In genomic region chr10:132306951-132307751, GRCh38 we compare ENCODE assay signal across 8 cellular contexts. TPM values are rescaled to one million over a fixed set of nuclear protein-coding genes. Genes with fewer than 3 reads are reported as not detected.
DNase-seq lines count a peak whose midpoint lies in the region; ATAC-seq, FAIRE-seq and TF ChIP-seq lines count a peak whose summit lies in the region.

No MANE protein-coding gene starts in this region.

- RAD21 ChIA-PET in GM12878 (lab: Charles Lee; ENCODE audit: unreplicated experiment) = interaction anchor here (0.6 kb wide), 1 partner anchor 117 kb away, joined by 3 read pairs; no protein-coding TSS in a partner anchor

- no peaks in the 10 kb centered on the region for H3K79me2 ChIP-seq in GM12878 (ENCODE audit: control insufficient read depth, insufficient read depth, low read length)

- peak; percentile 27 for ATAC-seq in HG03064 (IDR thresholded peaks at IDR 0.05; ENCODE audit: low read depth, unreplicated experiment)
- ATAC-seq in GM12878 = no peak

- FAIRE-seq in GM12878 (lab: Jason Lieb, UNC) = no peak

- in situ Hi-C loops in GM12878 (cut with MboI) (no loop called here), GM13976 (cut with MboI; ENCODE audit: low sequenced_read_pairs, unreplicated experiment) (no loop called here)

- H3K9me3 ChIP-seq in GM12878 (replicated peaks; ENCODE audit: control insufficient read depth, insufficient read depth, low read length) = no peaks in the 10 kb centered on the region; the same call in 2 of the 3 replicates

- SMC1A ChIA-PET in GM12878 (lab: Charles Lee; ENCODE audit: uncharacterized antibody, unreplicated experiment) = no interaction called here

- TF ChIP-seq POLR2A in GM12878 (IDR thresholded peaks at IDR 0.05; ENCODE audit: low read depth, low read length) = no peak

- H3K9ac ChIP-seq in GM12878 (ENCODE audit: control insufficient read depth, insufficient read depth, low read length) = no peak overlapping the region

- POLR2A ChIA-PET in GM12878 (lab: Charles Lee) = no interaction called here

- DNase-seq in NCI-H2081 (lab: John Stamatoyannopoulos, UW) (peak; percentile 37 to 65), NCI-H2081 treated with DMSO at 0.1 percent for 48 hours (lab: John Stamatoyannopoulos, UW) (no peak), SK-N-DZ (ENCODE audit: low spot score) (peak; percentile 68), GM12878 (ENCODE audit: low read depth, low spot score) (no peak), islet precursor cell (peak; percentile 69), GM13976 (ENCODE audit: low spot score) (no peak)
- DNase-seq in stimulated activated CD4-positive, alpha-beta T cell treated with anti-CD3 and anti-CD28 coated beads, Interleukin-2, amount 100 ng/mL, for 24 hours = peak; percentile 43 to 50

- H3K4me3 ChIP-seq in GM12878 = 0 out of 2 replicates have a peak overlapping the region, but pooled peaks have one; percentile 41

- H3K27ac ChIP-seq in GM12878 (ENCODE audit: control insufficient read depth, insufficient read depth) = no peak overlapping the region

- peak overlapping the region; percentile 56; the same call in 1 of the 2 replicates for H2AFZ ChIP-seq in GM12878 (ENCODE audit: control insufficient read depth, low read depth, low read length)

- TF ChIP-seq RAD21 in GM12878 (IDR thresholded peaks at IDR 0.05; ENCODE audit: insufficient read depth, low read depth, low read length) = no peak

- intact Hi-C loops in GM12878 (cut with micrococcal nuclease; ENCODE audit: unreplicated experiment) = no loop called here

- CTCF ChIA-PET in GM12878 (lab: Yijun Ruan, JAX) = no interaction called here

- H4K20me1 ChIP-seq in GM12878 (ENCODE audit: control insufficient read depth, insufficient read depth) = no peaks in the 10 kb centered on the region; the same call in none of the 2 replicates

- no peak for TF ChIP-seq EP300 in GM12878 (IDR thresholded peaks at IDR 0.05; ENCODE audit: borderline replicate concordance in 1 of 2, control insufficient read depth in 1 of 2, low read depth in 2 of 2, low read length in 2 of 2)

- 21% methylated on average over 67 of the region's 94 CpGs for WGBS in GM12878 (ENCODE audit: insufficient coverage, insufficient replicate concordance, low lambda C conversion rate, missing lambda C conversion rate)

- BruUV-seq in GM12878 (replicated peaks; lab: Mats Ljungman, UMichigan) = no TSS peak

- H3K36me3 ChIP-seq in GM12878 (ENCODE audit: control insufficient read depth in 2 of 2, insufficient read depth in 2 of 2, low read length in 1 of 2) = no peaks in the 10 kb centered on the region

- H3K4me2 ChIP-seq in GM12878 (ENCODE audit: control insufficient read depth, insufficient read depth) = peak overlapping the region; percentile 80

- no peaks in the 10 kb centered on the region for H3K4me1 ChIP-seq in GM12878 (ENCODE audit: control insufficient read depth, insufficient read depth, low read length)

- no peak for TF ChIP-seq CTCF in GM12878 (IDR thresholded peaks at IDR 0.05 in 2 of 3, conservative IDR thresholded peaks at IDR 0.05 in 1 of 3; ENCODE audit: control insufficient read depth in 2 of 3, extremely low read depth in 1 of 3, insufficient read depth in 1 of 3, low read depth in 3 of 3, low read length in 3 of 3)
- no peak for TF ChIP-seq CTCF in GM13976 (IDR thresholded peaks at IDR 0.05; ENCODE audit: borderline replicate concordance, control extremely low read depth, extremely low read depth, insufficient read depth, missing control alignments)

- peaks cover 7 to 13% of the 10 kb centered on the region in 2 experiments for H3K27me3 ChIP-seq in GM12878 (replicated peaks in 1 of 2; ENCODE audit: control insufficient read depth in 2 of 2, insufficient read depth in 2 of 2, low read length in 1 of 2)

TF ChIP-seq in GM12878, 131 proteins besides CTCF, POLR2A, EP300 and RAD21:
- TF ChIP-seq ZNF274 (IDR thresholded peaks at IDR 0.05; ENCODE audit: insufficient read depth, insufficient read length) = no peak
- TF ChIP-seq SUZ12 (IDR thresholded peaks at IDR 0.05; ENCODE audit: unreplicated experiment) = peak; percentile 63

RNA-seq across cellular contexts. Expression of gene STK32C, which starts 0.6 kb away (rescaled TPM):
- polyA plus RNA-seq in SK-N-DZ (2014; cell fraction: cytosol; rRNA removed) = 35.4 and 38.4 TPM in 2 replicates
- polyA plus RNA-seq in SK-N-DZ (2014; cell fraction: nucleus; rRNA removed) = 35.2 and 44.1 TPM in 2 replicates
- total RNA-seq in GM12878 (2013; cell fraction: nucleolus; rRNA removed) = 2.5 and 5.1 TPM in 2 replicates
- 8.4 and 10.1 TPM in 2 replicates for total RNA-seq in GM12878 (2014; rRNA removed)
- total RNA-seq in GM12878 (2014; rRNA removed; fragmentation: Illumina TruSeq; extraction: Trizol) = 3.8 and 4.5 TPM in 2 replicates
- total RNA-seq in GM12878 (2021) = 10.7 and 11.5 TPM in 2 replicates
- 8.7 TPM for polyA plus RNA-seq in GM12878 (2011; ENCODE audit: low read depth)
- 1.5 and 1.9 TPM in 2 replicates for polyA plus RNA-seq in GM12878 (2011; rRNA removed)
- 1.4 and 1.9 TPM in 2 replicates for polyA plus RNA-seq in GM12878 (2011; cell fraction: cytosol; rRNA removed)
- polyA plus RNA-seq in GM12878 (2011; cell fraction: nucleus; rRNA removed) = 1.1 and 2.6 TPM in 2 replicates
- 8.1 and 13.5 TPM in 2 replicates for polyA plus RNA-seq in GM12878 (2012)
- 3.3 and 4.5 TPM in 2 replicates for polyA plus RNA-seq in GM12878 (2014; fragmentation: Illumina TruSeq; extraction: Trizol)
- polyA plus RNA-seq in GM12878 (2014; fragmentation: Nextera tagmentation; extraction: Ambion mirVana) = 1 to 10 TPM; 1.6 to 4.1 TPM
- polyA plus RNA-seq in GM12878 (2014; rRNA removed) = 12.4 and 18.1 TPM in 2 replicates
- polyA plus RNA-seq in GM12878 (2016; fragmentation: Nextera tagmentation; extraction: Ambion mirVana) = 10 to 100 TPM; 10.5 to 11.3 TPM
- polyA minus RNA-seq in GM12878 (2011; rRNA and poly(A)+ RNA removed) = 0.62 TPM in 1 of 2 replicates, not detected in the other
- polyA minus RNA-seq in GM12878 (2011; cell fraction: cytosol; rRNA and poly(A)+ RNA removed) = not detected in 2 replicates
- 0.36 and 0.96 TPM in 2 replicates for polyA minus RNA-seq in GM12878 (2011; cell fraction: nucleus; rRNA and poly(A)+ RNA removed)

RNA-seq across cellular contexts. Expression of gene LRRC27, which starts 24.8 kb away (rescaled TPM):
- 6.8 and 7.5 TPM in 2 replicates for polyA plus RNA-seq in SK-N-DZ (2014; cell fraction: cytosol; rRNA removed)
- 13.1 and 14.4 TPM in 2 replicates for polyA plus RNA-seq in SK-N-DZ (2014; cell fraction: nucleus; rRNA removed)
- 16.5 and 22.5 TPM in 2 replicates for total RNA-seq in GM12878 (2013; cell fraction: nucleolus; rRNA removed)
- 6.3 and 6.8 TPM in 2 replicates for total RNA-seq in GM12878 (2014; rRNA removed)
- total RNA-seq in GM12878 (2014; rRNA removed; fragmentation: Illumina TruSeq; extraction: Trizol) = 3.8 and 5.0 TPM in 2 replicates
- total RNA-seq in GM12878 (2021) = 3.3 and 4.5 TPM in 2 replicates
- polyA plus RNA-seq in GM12878 (2011; ENCODE audit: low read depth) = 4.1 TPM
- 0.62 and 0.84 TPM in 2 replicates for polyA plus RNA-seq in GM12878 (2011; rRNA removed)
- polyA plus RNA-seq in GM12878 (2011; cell fraction: cytosol; rRNA removed) = 0.72 and 0.82 TPM in 2 replicates
- 2.5 and 2.8 TPM in 2 replicates for polyA plus RNA-seq in GM12878 (2011; cell fraction: nucleus; rRNA removed)
- 4.0 and 4.5 TPM in 2 replicates for polyA plus RNA-seq in GM12878 (2012)
- polyA plus RNA-seq in GM12878 (2014; fragmentation: Illumina TruSeq; extraction: Trizol) = 4.6 and 6.4 TPM in 2 replicates
- under 1 TPM; 0.48 to 0.80 TPM for polyA plus RNA-seq in GM12878 (2014; fragmentation: Nextera tagmentation; extraction: Ambion mirVana)
- 4.3 and 6.9 TPM in 2 replicates for polyA plus RNA-seq in GM12878 (2014; rRNA removed)
- polyA plus RNA-seq in GM12878 (2016; fragmentation: Nextera tagmentation; extraction: Ambion mirVana) = 1 to 10 TPM; 4.8 to 6.5 TPM
- polyA minus RNA-seq in GM12878 (2011; rRNA and poly(A)+ RNA removed) = 0.36 TPM in 1 of 2 replicates, not detected in the other
- not detected in 2 replicates for polyA minus RNA-seq in GM12878 (2011; cell fraction: cytosol; rRNA and poly(A)+ RNA removed)
- polyA minus RNA-seq in GM12878 (2011; cell fraction: nucleus; rRNA and poly(A)+ RNA removed) = 0.73 and 1.2 TPM in 2 replicates

Comparison
In these comparisons a context has a peak if more than half of its experiments do, and no peak if none do; other contexts are left out.
1. DNase-seq: peak in NCI-H2081 (2 of 2), SK-N-DZ (single experiment), islet precursor cell (single experiment) and stimulated activated CD4-positive, alpha-beta T cell treated with anti-CD3 and anti-CD28 coated beads, Interleukin-2, amount 100 ng/mL, for 24 hours (2 of 2); none in NCI-H2081 treated with DMSO at 0.1 percent for 48 hours (single experiment), GM12878 (single experiment) and GM13976 (single experiment).